28 cellular contexts compared by ENCODE assay signal in the genomic region with DNA sequence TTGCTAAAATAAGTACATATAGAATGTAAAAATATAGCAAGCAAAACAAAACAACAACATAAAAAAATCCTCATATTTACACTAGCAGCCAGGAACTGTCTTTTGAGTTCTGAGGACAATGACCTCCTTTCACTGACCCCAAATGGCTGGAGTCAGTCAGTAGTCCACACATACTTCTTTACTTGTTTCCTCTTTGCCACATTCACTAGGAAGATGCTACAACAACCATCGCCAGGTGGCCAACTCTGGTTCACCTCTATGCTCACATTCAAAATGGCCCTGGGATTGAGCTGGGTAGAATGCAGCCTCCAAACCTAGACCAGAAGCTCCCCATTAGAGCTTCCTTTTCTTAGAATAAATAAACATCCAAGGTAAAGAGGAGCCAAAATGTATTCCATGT.
"Had no signal": no experiment of that assay in that cellular context is flagged by ENCODE, and none has a peak within 500 bp of the region (broad histone marks: within the 10 kb centered on the region; RNA-seq: fewer than 3 reads in every experiment).

No MANE protein-coding gene starts in this region.

- H3K4me1 ChIP-seq: colonic mucosa, esophagus muscularis mucosa, gastrocnemius medialis, gastroesophageal sphincter had no signal

- ATAC-seq: effector memory CD8-positive, alpha-beta T cell; esophagus mucosa; foreskin keratinocyte; gastrocnemius medialis; gastroesophageal sphincter; heart left ventricle; heart right ventricle had no signal

- H3K9me3 ChIP-seq: colonic mucosa, esophagus muscularis mucosa, esophagus squamous epithelium, gastrocnemius medialis, gastroesophageal sphincter, heart left ventricle, heart right ventricle had no signal

- H3K27me3 ChIP-seq: colonic mucosa, dorsolateral prefrontal cortex, esophagus muscularis mucosa, esophagus squamous epithelium, foreskin keratinocyte, gastrocnemius medialis, gastroesophageal sphincter, heart left ventricle, heart right ventricle had no signal

- H3K36me3 ChIP-seq: colonic mucosa, esophagus squamous epithelium, gastrocnemius medialis, gastroesophageal sphincter, heart left ventricle had no signal

- H3K4me3 ChIP-seq: colonic mucosa, coronary artery, dorsolateral prefrontal cortex, esophagus muscularis mucosa, esophagus squamous epithelium, gastrocnemius medialis, gastroesophageal sphincter, heart left ventricle, heart right ventricle had no signal

- DNase-seq: colonic mucosa; cortex of kidney; dermis blood vessel endothelial cell; dorsolateral prefrontal cortex; effector CD4-positive, alpha-beta T cell; effector CD8-positive, alpha-beta T cell; effector memory CD4-positive, alpha-beta T cell; effector memory CD8-positive, alpha-beta T cell; endodermal cell; erythroblast; esophagus squamous epithelium; foreskin fibroblast; foreskin keratinocyte; foreskin melanocyte; gastrocnemius medialis; glutamatergic neuron; head of caudate nucleus; heart left ventricle; heart right ventricle had no signal

- FAIRE-seq: colon, endometrium, endothelial cell of umbilical vein, frontal cortex had no signal

- H3K27ac ChIP-seq: colonic mucosa, coronary artery, dorsolateral prefrontal cortex, epithelial cell of prostate, esophagus muscularis mucosa, esophagus squamous epithelium, foreskin keratinocyte, gastrocnemius medialis, gastroesophageal sphincter, heart left ventricle, heart right ventricle had no signal
